Comparison of ENCODE assay signal across 1 cellular context in genomic region chr6:50610562-50610961, GRCh38.
TF ChIP-seq lines count a peak whose summit lies in the region.

No MANE protein-coding gene starts in this region.

TF ChIP-seq in HepG2, 621 proteins besides CTCF, POLR2A, EP300 and RAD21:
- no peak for TF ChIP-seq PCBP2 (optimal IDR thresholded peaks at IDR 0.05; ENCODE audit: low read depth, low read length, poor library complexity, severe bottlenecking)
- no peak for TF ChIP-seq KDM1A (CRISPR knock-in tag; IDR thresholded peaks at IDR 0.05)
- TF ChIP-seq BCLAF1 (IDR thresholded peaks at IDR 0.05) = no peak
- TF ChIP-seq TEAD3 (CRISPR knock-in tag; optimal IDR thresholded peaks at IDR 0.05; ENCODE audit: borderline replicate concordance) = no peak
